Comparison of ENCODE assay signal across 8 cellular contexts in the genomic region with DNA sequence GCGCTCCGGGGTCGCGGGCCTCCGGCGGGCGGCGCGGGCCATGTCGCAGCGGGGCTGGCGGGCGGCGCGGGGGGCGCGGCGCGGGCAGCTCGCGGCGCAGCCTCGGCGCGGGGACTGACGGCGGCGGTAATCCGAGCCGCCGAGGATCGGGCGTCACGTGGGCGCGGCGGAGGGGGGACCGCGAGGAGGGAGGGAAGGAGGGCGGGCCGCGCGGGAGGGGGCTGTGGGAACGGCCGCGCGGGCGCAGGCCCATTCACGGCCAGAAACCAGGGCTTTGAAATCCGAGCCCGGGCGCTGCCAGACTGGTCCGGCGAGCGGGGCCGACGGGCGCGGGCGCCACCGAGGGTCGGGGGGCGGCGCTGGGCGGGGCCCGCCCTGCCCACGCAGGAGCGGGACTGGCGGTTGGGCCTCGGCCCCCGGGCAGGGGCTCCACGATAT. TPM values are rescaled to one million over a fixed set of nuclear protein-coding genes. Genes with fewer than 3 reads are reported as not detected.
DNase-seq lines count a peak whose midpoint lies in the region; ATAC-seq and TF ChIP-seq lines count a peak whose summit lies in the region.

TSS of gene MTSS2 (minus strand) at position 116 of the 438 bp plus-strand sequence. CDS start 262 bp downstream, outside the sequence.

- no peaks in the 10 kb centered on the region for H3K9me3 ChIP-seq in DND-41 (ENCODE audit: insufficient read depth, low read length, severe bottlenecking)

- POLR2A ChIA-PET in T-cell (lab: Charles Lee), result no interaction called here

- ATAC-seq in DND-41 (ENCODE audit: insufficient read depth, low read depth), result peak; percentile 71
- ATAC-seq in T-cell (replicated peaks in 1 of 4), result peak; percentile 45 to 72 (median 54)
- no peak for ATAC-seq in HG02642 (IDR thresholded peaks at IDR 0.05; ENCODE audit: poor library complexity, unreplicated experiment)

- H3K36me3 Mint-ChIP-seq in T-cell, result peaks cover 5% of the 10 kb centered on the region

- peaks cover 39% of the 10 kb centered on the region for H4K20me1 ChIP-seq in DND-41 (ENCODE audit: insufficient read depth, low read length)

- H3K27me3 Mint-ChIP-seq in T-cell, result peaks cover 0 to 30% of the 10 kb centered on the region in 2 donors

- H3K4me3 ChIP-seq in DND-41 (ENCODE audit: low read depth in 1 of 2, low read length in 2 of 2), result peak within 1 kb of the TSS; percentile 43 to 64; a peak in 3 of 4 replicates

- no peaks in the 10 kb centered on the region for H3K27me3 ChIP-seq in DND-41 (ENCODE audit: insufficient read depth, low read length, poor library complexity)

- peaks cover 0 to 11% (median 6%) of the 10 kb centered on the region in 3 donors for H3K4me1 Mint-ChIP-seq in T-cell

- peaks cover 3% of the 10 kb centered on the region; the same call in 1 of the 2 replicates for H3K36me3 ChIP-seq in DND-41 (ENCODE audit: insufficient read depth, low read length)

- peaks cover 23% of the 10 kb centered on the region for H3K79me2 ChIP-seq in DND-41 (ENCODE audit: insufficient read depth, low read length)

- TF ChIP-seq CTCF in DND-41 (IDR thresholded peaks at IDR 0.05; ENCODE audit: borderline replicate concordance, extremely low read depth, low read length, poor library complexity, severe bottlenecking), result no peak

- H3K4me2 ChIP-seq in DND-41 (ENCODE audit: insufficient read depth, low read length), result peak within 1 kb of the TSS; percentile 80

- peak; percentile 72 for DNase-seq in DND-41
- DNase-seq in LHCN-M2 (ENCODE audit: low read depth), result peak; percentile 85
- peak in 12 of 34 experiments; percentile 11 to 40 (median 28) for DNase-seq in T-cell
- DNase-seq in ecto neural progenitor cell (ENCODE audit: low spot score), result peak; percentile 95
- peak; percentile 96 for DNase-seq in left kidney (ENCODE audit: low read depth, low spot score)
- DNase-seq in stimulated activated CD8-positive, alpha-beta memory T cell treated with anti-CD3 and anti-CD28 coated beads, Interleukin-4, amount 100 ng/mL, for 48 hours, result peak; percentile 50
- no peak for DNase-seq in stimulated activated naive CD4-positive, alpha-beta T cell (lab: John Stamatoyannopoulos, UW)

- H3K4me3 Mint-ChIP-seq in T-cell, result peak within 1 kb of the TSS; percentile 61 to 68 (median 65)

- H3K27ac ChIP-seq in DND-41 (ENCODE audit: low read length), result peak within 1 kb of the TSS; percentile 4

- H3K4me1 ChIP-seq in DND-41 (ENCODE audit: insufficient read depth, low read length), result peaks cover 22% of the 10 kb centered on the region

- CTCF ChIA-PET in T-cell (lab: Charles Lee), result interaction anchor here in 1 of 2 donors (0.7 kb wide), 1 partner anchor 46 kb away, joined by 5 read pairs; no protein-coding TSS in a partner anchor

- peak within 1 kb of the TSS; percentile 64 for H3K9ac ChIP-seq in DND-41 (ENCODE audit: low read depth, low read length)

- no peak within 1 kb of the TSS for H3K27ac Mint-ChIP-seq in T-cell

- H3K9me3 Mint-ChIP-seq in T-cell, result no peaks in the 10 kb centered on the region

- H2AFZ ChIP-seq in DND-41 (ENCODE audit: low read depth, low read length), result peak within 1 kb of the TSS; percentile 87

RNA-seq across cellular contexts. Expression of gene MTSS2, which starts in this region (rescaled TPM):
- 84.4 and 129 TPM in 2 replicates for total RNA-seq in LHCN-M2 (2014; rRNA removed)
- polyA plus RNA-seq in LHCN-M2 (2012), result 254 TPM
- 1 to 10 TPM; 2.2 to 7.1 (median 5.1) TPM for total RNA-seq in T-cell

Comparison
In these comparisons a context has a peak if more than half of its experiments do, and no peak if none do; other contexts are left out.
1. RNA of gene MTSS2 (total RNA-seq): 84.4 to 129 TPM in LHCN-M2; 2.2 to 7.1 TPM in T-cell; every median in the first group is over 10 times any median in the second.
2. DNase-seq: peak in DND-41 (single experiment), LHCN-M2 (single experiment), ecto neural progenitor cell (single experiment), left kidney (single experiment) and stimulated activated CD8-positive, alpha-beta memory T cell treated with anti-CD3 and anti-CD28 coated beads, Interleukin-4, amount 100 ng/mL, for 48 hours (single experiment); none in stimulated activated naive CD4-positive, alpha-beta T cell (0 of 6).